37 cellular contexts compared by ENCODE assay signal in genomic region chr10:83410570-83410969, GRCh38.
"Had no signal": no experiment of that assay in that cellular context is flagged by ENCODE, and none has a peak within 500 bp of the region (broad histone marks: within the 10 kb centered on the region; RNA-seq: fewer than 3 reads in every experiment).

No MANE protein-coding gene starts in this region.

- H3K9me3 ChIP-seq: adrenal gland, body of pancreas, breast epithelium had no signal

- H3K4me3 Mint-ChIP-seq: activated B cell treated with CpG ODN at 0.5 μM for 24 hours; activated CD4-positive, alpha-beta memory T cell treated with anti-CD3 and anti-CD28 coated beads for 36 hours; activated CD4-positive, alpha-beta T cell treated with anti-CD3 and anti-CD28 coated beads, Interleukin-2, amount 10 ng/mL, durations not matched to agents 24 days and 14 days; activated CD8-positive, alpha-beta T cell treated with anti-CD3 and anti-CD28 coated beads for 36 hours; activated naive CD4-positive, alpha-beta T cell treated with anti-CD3 and anti-CD28 coated beads for 36 hours; activated naive CD8-positive, alpha-beta T cell treated with anti-CD3 and anti-CD28 coated beads for 36 hours; activated T-cell treated with anti-CD3 and anti-CD28 coated beads, Interleukin-2, amount 50 U/mL, for 4 hours; activated T-cell treated with anti-CD3 and anti-CD28 coated beads, Interleukin-2, amount 50 U/mL, for 72 hours; activated T-helper 1 cell treated with anti-CD3 and anti-CD28 coated beads, Interleukin-12 subunit alpha, Interleukin-12 subunit beta, Interleukin-2, Interleukin-4 antibody, amounts not matched to agents 30 ng/mL and 10 ng/mL and 1 ng/mL, durations not matched to agents 14 hours and 24 hours and 36 hours; activated T-helper 17 cell treated with anti-CD3 and anti-CD28 coated beads, Interleukin-2, amount 50 U/mL, for 72 hours; T-helper 1 cell treated with Interleukin-12 subunit alpha and Interleukin-12 subunit beta and Interleukin-4 antibody, amounts not matched to agents 30 μg/mL and 1 μg/mL, for 36 hours; T-helper 2 cell treated with Interferon-gamma antibody and Interleukin-4, amounts not matched to agents 5 μg/mL and 100 μg/mL, for 36 hours had no signal

- FAIRE-seq: astrocyte, TTC549 had no signal

- H3K4me1 ChIP-seq: adrenal gland, body of pancreas, breast epithelium had no signal

- H3K27me3 ChIP-seq: adrenal gland, body of pancreas, brain microvascular endothelial cell, breast epithelium had no signal

- H3K27ac Mint-ChIP-seq: activated B cell treated with CpG ODN at 0.5 μM for 24 hours; activated CD4-positive, alpha-beta memory T cell treated with anti-CD3 and anti-CD28 coated beads for 36 hours; activated CD4-positive, alpha-beta T cell treated with anti-CD3 and anti-CD28 coated beads, Interleukin-2, amount 10 ng/mL, durations not matched to agents 24 days and 14 days; activated CD8-positive, alpha-beta T cell treated with anti-CD3 and anti-CD28 coated beads for 36 hours; activated naive CD4-positive, alpha-beta T cell treated with anti-CD3 and anti-CD28 coated beads for 36 hours; activated naive CD4-positive, alpha-beta T cell treated with anti-CD3 and anti-CD28 coated beads, Interleukin-2, amount 50 U/mL, for 72 hours; activated naive CD8-positive, alpha-beta T cell treated with anti-CD3 and anti-CD28 coated beads for 36 hours; activated T-cell treated with anti-CD3 and anti-CD28 coated beads, Interleukin-2, amount 50 U/mL, for 72 hours; activated T-helper 1 cell treated with anti-CD3 and anti-CD28 coated beads, Interleukin-12 subunit alpha, Interleukin-12 subunit beta, Interleukin-2, Interleukin-4 antibody, amounts not matched to agents 30 ng/mL and 10 ng/mL and 1 ng/mL, durations not matched to agents 14 hours and 24 hours and 36 hours; activated T-helper 17 cell treated with anti-CD3 and anti-CD28 coated beads, Interleukin-2, amount 50 U/mL, for 72 hours; T-helper 1 cell treated with Interleukin-12 subunit alpha and Interleukin-12 subunit beta and Interleukin-4 antibody, amounts not matched to agents 30 μg/mL and 1 μg/mL, for 36 hours; T-helper 2 cell treated with Interferon-gamma antibody and Interleukin-4, amounts not matched to agents 5 μg/mL and 100 μg/mL, for 36 hours had no signal

- H3K9me3 Mint-ChIP-seq: activated CD4-positive, alpha-beta T cell treated with anti-CD3 and anti-CD28 coated beads, Interleukin-2, amount 10 ng/mL, durations not matched to agents 24 days and 14 days; activated T-helper 17 cell treated with anti-CD3 and anti-CD28 coated beads, Interleukin-2, amount 50 U/mL, for 72 hours had no signal

- ATAC-seq: activated CD8-positive, alpha-beta T cell treated with anti-CD3 and anti-CD28 coated beads for 36 hours; activated naive CD4-positive, alpha-beta T cell treated with anti-CD3 and anti-CD28 coated beads, Interleukin-2, amount 50 U/mL, for 72 hours; activated T-cell treated with anti-CD3 and anti-CD28 coated beads, Interleukin-2, amount 50 U/mL, for 4 hours; activated T-cell treated with anti-CD3 and anti-CD28 coated beads, Interleukin-2, amount 50 U/mL, for 72 hours; activated T-helper 17 cell treated with anti-CD3 and anti-CD28 coated beads, Interleukin-2, amount 50 U/mL, for 72 hours; body of pancreas had no signal

- H3K27ac ChIP-seq: adrenal gland, body of pancreas, brain microvascular endothelial cell, breast epithelium, VCaP had no signal

- H3K4me1 Mint-ChIP-seq: activated B cell treated with CpG ODN at 0.5 μM for 24 hours; activated CD4-positive, alpha-beta T cell treated with anti-CD3 and anti-CD28 coated beads, Interleukin-2, amount 10 ng/mL, durations not matched to agents 24 days and 14 days; activated naive CD8-positive, alpha-beta T cell treated with anti-CD3 and anti-CD28 coated beads for 36 hours; activated T-helper 17 cell treated with anti-CD3 and anti-CD28 coated beads, Interleukin-2, amount 50 U/mL, for 72 hours had no signal

- H3K4me3 ChIP-seq: adrenal gland, body of pancreas, breast epithelium had no signal

- H3K36me3 ChIP-seq: adrenal gland, brain microvascular endothelial cell, breast epithelium had no signal

- H3K36me3 Mint-ChIP-seq: activated CD4-positive, alpha-beta memory T cell treated with anti-CD3 and anti-CD28 coated beads for 36 hours; activated naive CD4-positive, alpha-beta T cell treated with anti-CD3 and anti-CD28 coated beads, Interleukin-2, amount 50 U/mL, for 72 hours; activated naive CD8-positive, alpha-beta T cell treated with anti-CD3 and anti-CD28 coated beads for 36 hours had no signal

- DNase-seq: activated B cell treated with CpG ODN at 0.5 μM for 24 hours; activated CD4-positive, alpha-beta memory T cell treated with anti-CD3 and anti-CD28 coated beads for 36 hours; activated CD4-positive, alpha-beta T cell treated with anti-CD3 and anti-CD28 coated beads for 4 hours; activated CD4-positive, alpha-beta T cell treated with anti-CD3 and anti-CD28 coated beads, Interleukin-2, amount 10 ng/mL, durations not matched to agents 24 days and 14 days; activated CD4-positive, alpha-beta T cell treated with anti-CD3 and anti-CD28 coated beads, Interleukin-2, amount 50 U/mL, for 1 hour; activated CD4-positive, alpha-beta T cell treated with anti-CD3 and anti-CD28 coated beads, Interleukin-2, amount 50 U/mL, for 4 hours; activated CD4-positive, CD25-positive, alpha-beta regulatory T cell treated with anti-CD3 and anti-CD28 coated beads, Interleukin-2, amount 50 U/mL, for 72 hours; activated CD8-positive, alpha-beta memory T cell treated with anti-CD3 and anti-CD28 coated beads, Interleukin-2, amount 50 U/mL, for 4 hours; activated CD8-positive, alpha-beta T cell treated with anti-CD3 and anti-CD28 coated beads for 36 hours; activated effector memory CD4-positive, alpha-beta T cell treated with anti-CD3 and anti-CD28 coated beads, Interleukin-2, amount 50 U/mL, for 16 hours; activated gamma-delta T cell treated with Interleukin-2 at 50 U/mL for 16 hours; activated naive CD4-positive, alpha-beta T cell; activated naive CD4-positive, alpha-beta T cell treated with anti-CD3 and anti-CD28 coated beads for 36 hours; activated naive CD4-positive, alpha-beta T cell treated with anti-CD3 and anti-CD28 coated beads, Interleukin-2, amount 50 U/mL, for 16 hours; activated naive CD8-positive, alpha-beta T cell treated with anti-CD3 and anti-CD28 coated beads for 36 hours; activated T-cell treated with anti-CD3 and anti-CD28 coated beads for 4 hours; activated T-cell treated with anti-CD3 and anti-CD28 coated beads, Interleukin-2, amount 50 U/mL, for 1 hour; activated T-cell treated with anti-CD3 and anti-CD28 coated beads, Interleukin-2, amount 50 U/mL, for 4 hours; activated T-cell treated with anti-CD3 and anti-CD28 coated beads, Interleukin-2, amount 50 U/mL, for 72 hours; adrenal gland; amniotic stem cell; aorta; body of pancreas; brain microvascular endothelial cell; central memory CD4-positive, alpha-beta T cell; T-helper 1 cell; T-helper 2 cell; T-helper 9 cell had no signal
